Comparison of ENCODE assay signal across 1 cellular context in genomic region chr1:173406783-173407230, GRCh38.
TF ChIP-seq lines count a peak whose summit lies in the region.

No MANE protein-coding gene starts in this region.

TF ChIP-seq in HepG2, 621 proteins besides CTCF, POLR2A, EP300 and RAD21 (continued from another document):
- no peak for TF ChIP-seq CSRNP1 (CRISPR knock-in tag; IDR thresholded peaks at IDR 0.05)
- TF ChIP-seq ZNF792 (CRISPR knock-in tag; IDR thresholded peaks at IDR 0.05): no peak
- TF ChIP-seq THAP7 (CRISPR knock-in tag; IDR thresholded peaks at IDR 0.05): no peak
